8 cellular contexts compared by ENCODE assay signal in the genomic region with DNA sequence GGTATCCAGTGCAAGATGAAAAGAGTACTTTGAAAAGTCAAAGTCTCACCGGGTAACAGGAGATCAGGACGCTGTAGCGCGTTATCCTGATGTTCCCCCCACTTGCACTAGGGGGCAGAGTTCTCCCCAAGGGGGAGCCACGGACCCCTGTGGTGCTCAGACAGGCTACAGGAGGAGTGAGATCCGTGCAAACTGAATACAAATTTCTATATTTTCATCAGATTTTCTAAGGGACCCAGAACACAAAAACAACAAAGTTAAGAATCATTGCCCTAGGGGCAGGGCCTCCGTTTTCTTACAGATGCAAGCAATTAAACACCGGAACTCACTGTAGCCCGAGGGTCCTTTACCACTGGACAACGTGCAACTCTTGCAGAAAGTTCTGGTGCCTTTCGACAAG. TPM values are rescaled to one million over a fixed set of nuclear protein-coding genes. Genes with fewer than 3 reads are reported as not detected.
DNase-seq lines count a peak whose midpoint lies in the region; ATAC-seq and TF ChIP-seq lines count a peak whose summit lies in the region.

No MANE protein-coding gene starts in this region.

- no peak for TF ChIP-seq POLR2A in Peyer's patch (IDR thresholded peaks at IDR 0.05)

- H3K36me3 ChIP-seq in Peyer's patch (no peaks in the 10 kb centered on the region), lower lobe of right lung (no peaks in the 10 kb centered on the region), thoracic aorta (no peaks in the 10 kb centered on the region)

- ATAC-seq in GM19395 (IDR thresholded peaks at IDR 0.05; ENCODE audit: unreplicated experiment), result peak; percentile 58
- peak; percentile 49 for ATAC-seq in HG03460 (IDR thresholded peaks at IDR 0.05; ENCODE audit: unreplicated experiment)
- peak; percentile 46 to 52 for ATAC-seq in lower lobe of right lung
- ATAC-seq in thoracic aorta (ENCODE audit: insufficient number of reproducible peaks, low FRiP score, low read depth), result no peak
- ATAC-seq in GM19035 (IDR thresholded peaks at IDR 0.05; ENCODE audit: unreplicated experiment), result no peak

- DNase-seq in EH (ENCODE audit: low read depth) (peak; percentile 78), Peyer's patch (peak in 2 of 3 donors; percentile 72 to 82), choroid plexus epithelial cell (ENCODE audit: low read depth) (peak; percentile 90), lower lobe of right lung (peak; percentile 67), thoracic aorta (ENCODE audit: low spot score) (no peak)

- H3K27ac ChIP-seq in Peyer's patch (no peak overlapping the region), lower lobe of right lung (no peak overlapping the region), thoracic aorta (no peak overlapping the region)

- H3K9me3 ChIP-seq in Peyer's patch (no peaks in the 10 kb centered on the region), lower lobe of right lung (no peaks in the 10 kb centered on the region), thoracic aorta (no peaks in the 10 kb centered on the region)

- H3K27me3 ChIP-seq in Peyer's patch (no peaks in the 10 kb centered on the region), lower lobe of right lung (ENCODE audit: low read depth) (no peaks in the 10 kb centered on the region), thoracic aorta (replicated peaks; ENCODE audit: insufficient read depth) (no peaks in the 10 kb centered on the region)

- TF ChIP-seq CTCF in Peyer's patch (IDR thresholded peaks at IDR 0.05), result peak in 4 of 6 experiments; percentile 61 to 78 (median 74)
- TF ChIP-seq CTCF in choroid plexus epithelial cell (conservative IDR thresholded peaks at IDR 0.05; ENCODE audit: low read depth, low read length), result peak; percentile 97
- peak; percentile 90 for TF ChIP-seq CTCF in lower lobe of right lung (IDR thresholded peaks at IDR 0.05)
- TF ChIP-seq CTCF in thoracic aorta (IDR thresholded peaks at IDR 0.05), result peak; percentile 46

- H3K4me1 ChIP-seq in Peyer's patch (peaks cover 0 to 36% (median 0%) of the 10 kb centered on the region in 4 donors), lower lobe of right lung (peaks cover 57% of the 10 kb centered on the region), thoracic aorta (ENCODE audit: control insufficient read depth in 1 of 2, low read depth in 2 of 2) (peaks cover 0 to 9% of the 10 kb centered on the region in 2 donors)

- intact Hi-C loops in lower lobe of right lung (cut with DNase I), result loop anchor here (10.0 kb wide), 1 partner anchor 201 kb away; no protein-coding TSS in a partner anchor

- H3K4me3 ChIP-seq in Peyer's patch (peak overlapping the region in 3 of 4 donors; percentile 63 to 85 (median 77)), choroid plexus epithelial cell (ENCODE audit: low read depth, low read length) (peak overlapping the region; percentile 95), lower lobe of right lung (peak overlapping the region; percentile 76), thoracic aorta (peak overlapping the region; percentile 87)

RNA-seq across cellular contexts. Expression of a gene that starts 2.0 kb away (rescaled TPM):
- total RNA-seq in Peyer's patch (100 to 1,000 TPM in 1 of 4 donors, 10 to 100 TPM in 3; 34.7 to 122 (median 71.2) TPM), lower lobe of right lung (51.5 TPM), thoracic aorta (10 to 100 TPM; 11.4 to 41.7 TPM)

Comparison
In these comparisons a context has a peak if more than half of its experiments do, and no peak if none do; other contexts are left out.
1. ATAC-seq: peak in GM19395 (single experiment), HG03460 (single experiment) and lower lobe of right lung (2 of 2); none in thoracic aorta (single experiment) and GM19035 (single experiment).
2. CTCF ChIP-seq: peak in every context shown above with its lines; median percentile 97 in choroid plexus epithelial cell; 90 in lower lobe of right lung; 74 in Peyer's patch; 46 in thoracic aorta.
3. Peak in every context shown above with its lines, with median percentiles within 50 percentile points of each other: H3K4me3 ChIP-seq.